15 cellular contexts compared by ENCODE assay signal in genomic region chr1:65894738-65895605, GRCh38.
DNase-seq lines count a peak whose midpoint lies in the region; ATAC-seq, FAIRE-seq and TF ChIP-seq lines count a peak whose summit lies in the region.
"Had no signal": no experiment of that assay in that cellular context is flagged by ENCODE, and none has a peak within 500 bp of the region (broad histone marks: within the 10 kb centered on the region; RNA-seq: fewer than 3 reads in every experiment).

No MANE protein-coding gene starts in this region.

- H3K27ac ChIP-seq in esophagus muscularis mucosa (replicated peaks in 1 of 4) = no peak overlapping the region

- DNase-seq in GM19239 (ENCODE audit: insufficient read length, low spot score) (no peak), left kidney (ENCODE audit: low read depth, low spot score) (peak; percentile 9), NCI-H226 (no peak), NCI-H510A (lab: John Stamatoyannopoulos, UW) (no peak), esophagus muscularis mucosa (ENCODE audit: extremely low spot score) (no peak)
- DNase-seq: activated CD4-positive, alpha-beta T cell treated with anti-CD3 and anti-CD28 coated beads, Interleukin-2, amount 10 ng/mL, durations not matched to agents 24 days and 14 days; activated naive CD4-positive, alpha-beta T cell treated with anti-CD3 and anti-CD28 coated beads, Interleukin-2, amount 10 ng/mL, durations not matched to agents 7 days and 5 days; CD8-positive, alpha-beta memory T cell; islet precursor cell; naive B cell; NCI-H1092 had no signal

- intact Hi-C loops in esophagus muscularis mucosa (cut with DNase I) = no loop called here

- TF ChIP-seq POLR2A in esophagus muscularis mucosa (IDR thresholded peaks at IDR 0.05; ENCODE audit: low read depth) = no peak

- no peak overlapping the region for H3K4me3 ChIP-seq in esophagus muscularis mucosa

- H3K4me1 ChIP-seq in esophagus muscularis mucosa = no peaks in the 10 kb centered on the region

- TF ChIP-seq CTCF in esophagus muscularis mucosa (IDR thresholded peaks at IDR 0.05) = no peak

- FAIRE-seq in GM19239 (lab: Jason Lieb, UNC) = peak; percentile 93
- FAIRE-seq: urothelium cell line had no signal

- no peaks in the 10 kb centered on the region for H3K9me3 ChIP-seq in esophagus muscularis mucosa

- TF ChIP-seq EP300 in esophagus muscularis mucosa (IDR thresholded peaks at IDR 0.05) = no peak

- no peaks in the 10 kb centered on the region for H3K36me3 ChIP-seq in esophagus muscularis mucosa

- peak; percentile 92 for ATAC-seq in GM21825 (IDR thresholded peaks at IDR 0.05; ENCODE audit: unreplicated experiment)
- peak; percentile 89 for ATAC-seq in HG03139 (IDR thresholded peaks at IDR 0.05; ENCODE audit: unreplicated experiment)
- ATAC-seq: SK-N-SH treated with all-trans-retinoic acid at 6 μM for 48 hours had no signal

- H3K27me3 ChIP-seq in esophagus muscularis mucosa = no peaks in the 10 kb centered on the region

- 72% methylated on average over 8 of the region's 8 CpGs for WGBS in esophagus muscularis mucosa
